Comparison of ENCODE assay signal across 25 cellular contexts in genomic region chr6:55919909-55920308, GRCh38. TPM values are rescaled to one million over a fixed set of nuclear protein-coding genes. Genes with fewer than 3 reads are reported as not detected.
"Had no signal": no experiment of that assay in that cellular context is flagged by ENCODE, and none has a peak within 500 bp of the region (broad histone marks: within the 10 kb centered on the region; RNA-seq: fewer than 3 reads in every experiment).

No MANE protein-coding gene starts in this region.

- DNase-seq: activated CD4-positive, alpha-beta T cell treated with anti-CD3 and anti-CD28 coated beads for 48 hours; activated CD4-positive, alpha-beta T cell treated with anti-CD3 and anti-CD28 coated beads, Interleukin-2, amount 50 U/mL, for 4 hours; activated CD4-positive, CD25-positive, alpha-beta regulatory T cell treated with anti-CD3 and anti-CD28 coated beads, Interleukin-2, amount 50 U/mL, for 72 hours; activated CD8-positive, alpha-beta memory T cell treated with anti-CD3 and anti-CD28 coated beads, Interleukin-2, amount 50 U/mL, for 48 hours; activated CD8-positive, alpha-beta T cell treated with anti-CD3 and anti-CD28 coated beads, Interleukin-2, amount 10 ng/mL, durations not matched to agents 7 days and 5 days; activated naive CD4-positive, alpha-beta T cell treated with anti-CD3 and anti-CD28 coated beads, Interleukin-2, amount 50 U/mL, for 16 hours; activated naive CD8-positive, alpha-beta T cell treated with anti-CD3 and anti-CD28 coated beads, Interleukin-2, amount 10 ng/mL, durations not matched to agents 7 days and 5 days; activated T-cell treated with anti-CD3 and anti-CD28 coated beads, Interleukin-2, amount 50 U/mL, for 1 hour; adrenal gland; anterior cingulate cortex; caudate nucleus; NCI-H1092; NCI-H1417; NCI-H1930; NCI-H2171; NCI-H345; NCI-H510A; NCI-H526 treated with DMSO at 0.1 percent for 48 hours; NCI-H82; RPMI8226; SHP77 had no signal

- H3K4me3 ChIP-seq: adrenal gland, SJSA1 had no signal

- H3K27me3 ChIP-seq: adrenal gland, SJSA1 had no signal

- ATAC-seq: activated CD8-positive, alpha-beta T cell treated with anti-CD3 and anti-CD28 coated beads, Interleukin-2, amount 10 ng/mL, durations not matched to agents 7 days and 5 days; WTC11 had no signal

- H3K4me1 ChIP-seq: adrenal gland had no signal

- H3K36me3 ChIP-seq: adrenal gland, SJSA1 had no signal

- H3K9me3 ChIP-seq: adrenal gland, SJSA1 had no signal

- H3K27ac ChIP-seq: adrenal gland, SJSA1 had no signal

RNA-seq across cellular contexts. Expression of gene BMP5, which starts 44.5 kb away (rescaled TPM):
- total RNA-seq: activated CD8-positive, alpha-beta T cell treated with anti-CD3 and anti-CD28 coated beads, Interleukin-2, amount 10 ng/mL, durations not matched to agents 7 days and 5 days; activated naive CD8-positive, alpha-beta T cell treated with anti-CD3 and anti-CD28 coated beads, Interleukin-2, amount 10 ng/mL, durations not matched to agents 7 days and 5 days; MCF 10A; OCI-LY7; WTC11 had no signal
